In genomic region chr3:183114374-183114773, GRCh38 we compare ENCODE assay signal across 1 cellular context.
TF ChIP-seq lines count a peak whose summit lies in the region.

No MANE protein-coding gene starts in this region.

TF ChIP-seq in K562, 482 proteins besides CTCF, POLR2A, EP300 and RAD21:
- TF ChIP-seq U2AF2 (optimal IDR thresholded peaks at IDR 0.05; ENCODE audit: low read depth, low read length) (no peak), OTX1 (CRISPR knock-in tag; IDR thresholded peaks at IDR 0.05) (no peak)
